2 cellular contexts compared by ENCODE assay signal in the genomic region with DNA sequence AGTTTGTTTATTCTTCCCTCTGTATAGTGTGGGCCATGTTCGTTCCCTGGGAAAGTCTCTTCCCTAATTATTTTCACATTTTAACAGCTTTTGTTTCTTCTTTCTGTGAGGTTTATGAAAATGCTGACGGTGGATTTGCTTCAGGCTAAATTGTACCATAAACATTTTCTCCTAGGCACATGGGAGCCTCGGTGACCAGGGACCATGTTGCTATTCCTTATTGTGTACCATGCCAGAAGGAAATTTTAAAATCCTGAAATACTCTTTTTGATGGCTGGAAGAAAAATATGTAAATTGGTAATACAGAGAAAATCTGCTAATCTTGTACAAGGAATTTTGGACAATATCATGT.
TF ChIP-seq lines count a peak whose summit lies in the region.

No MANE protein-coding gene starts in this region.

TF ChIP-seq in GM23338, 12 proteins besides CTCF, POLR2A, EP300 and RAD21 (continued from another document):
- TF ChIP-seq, protein P1, sequence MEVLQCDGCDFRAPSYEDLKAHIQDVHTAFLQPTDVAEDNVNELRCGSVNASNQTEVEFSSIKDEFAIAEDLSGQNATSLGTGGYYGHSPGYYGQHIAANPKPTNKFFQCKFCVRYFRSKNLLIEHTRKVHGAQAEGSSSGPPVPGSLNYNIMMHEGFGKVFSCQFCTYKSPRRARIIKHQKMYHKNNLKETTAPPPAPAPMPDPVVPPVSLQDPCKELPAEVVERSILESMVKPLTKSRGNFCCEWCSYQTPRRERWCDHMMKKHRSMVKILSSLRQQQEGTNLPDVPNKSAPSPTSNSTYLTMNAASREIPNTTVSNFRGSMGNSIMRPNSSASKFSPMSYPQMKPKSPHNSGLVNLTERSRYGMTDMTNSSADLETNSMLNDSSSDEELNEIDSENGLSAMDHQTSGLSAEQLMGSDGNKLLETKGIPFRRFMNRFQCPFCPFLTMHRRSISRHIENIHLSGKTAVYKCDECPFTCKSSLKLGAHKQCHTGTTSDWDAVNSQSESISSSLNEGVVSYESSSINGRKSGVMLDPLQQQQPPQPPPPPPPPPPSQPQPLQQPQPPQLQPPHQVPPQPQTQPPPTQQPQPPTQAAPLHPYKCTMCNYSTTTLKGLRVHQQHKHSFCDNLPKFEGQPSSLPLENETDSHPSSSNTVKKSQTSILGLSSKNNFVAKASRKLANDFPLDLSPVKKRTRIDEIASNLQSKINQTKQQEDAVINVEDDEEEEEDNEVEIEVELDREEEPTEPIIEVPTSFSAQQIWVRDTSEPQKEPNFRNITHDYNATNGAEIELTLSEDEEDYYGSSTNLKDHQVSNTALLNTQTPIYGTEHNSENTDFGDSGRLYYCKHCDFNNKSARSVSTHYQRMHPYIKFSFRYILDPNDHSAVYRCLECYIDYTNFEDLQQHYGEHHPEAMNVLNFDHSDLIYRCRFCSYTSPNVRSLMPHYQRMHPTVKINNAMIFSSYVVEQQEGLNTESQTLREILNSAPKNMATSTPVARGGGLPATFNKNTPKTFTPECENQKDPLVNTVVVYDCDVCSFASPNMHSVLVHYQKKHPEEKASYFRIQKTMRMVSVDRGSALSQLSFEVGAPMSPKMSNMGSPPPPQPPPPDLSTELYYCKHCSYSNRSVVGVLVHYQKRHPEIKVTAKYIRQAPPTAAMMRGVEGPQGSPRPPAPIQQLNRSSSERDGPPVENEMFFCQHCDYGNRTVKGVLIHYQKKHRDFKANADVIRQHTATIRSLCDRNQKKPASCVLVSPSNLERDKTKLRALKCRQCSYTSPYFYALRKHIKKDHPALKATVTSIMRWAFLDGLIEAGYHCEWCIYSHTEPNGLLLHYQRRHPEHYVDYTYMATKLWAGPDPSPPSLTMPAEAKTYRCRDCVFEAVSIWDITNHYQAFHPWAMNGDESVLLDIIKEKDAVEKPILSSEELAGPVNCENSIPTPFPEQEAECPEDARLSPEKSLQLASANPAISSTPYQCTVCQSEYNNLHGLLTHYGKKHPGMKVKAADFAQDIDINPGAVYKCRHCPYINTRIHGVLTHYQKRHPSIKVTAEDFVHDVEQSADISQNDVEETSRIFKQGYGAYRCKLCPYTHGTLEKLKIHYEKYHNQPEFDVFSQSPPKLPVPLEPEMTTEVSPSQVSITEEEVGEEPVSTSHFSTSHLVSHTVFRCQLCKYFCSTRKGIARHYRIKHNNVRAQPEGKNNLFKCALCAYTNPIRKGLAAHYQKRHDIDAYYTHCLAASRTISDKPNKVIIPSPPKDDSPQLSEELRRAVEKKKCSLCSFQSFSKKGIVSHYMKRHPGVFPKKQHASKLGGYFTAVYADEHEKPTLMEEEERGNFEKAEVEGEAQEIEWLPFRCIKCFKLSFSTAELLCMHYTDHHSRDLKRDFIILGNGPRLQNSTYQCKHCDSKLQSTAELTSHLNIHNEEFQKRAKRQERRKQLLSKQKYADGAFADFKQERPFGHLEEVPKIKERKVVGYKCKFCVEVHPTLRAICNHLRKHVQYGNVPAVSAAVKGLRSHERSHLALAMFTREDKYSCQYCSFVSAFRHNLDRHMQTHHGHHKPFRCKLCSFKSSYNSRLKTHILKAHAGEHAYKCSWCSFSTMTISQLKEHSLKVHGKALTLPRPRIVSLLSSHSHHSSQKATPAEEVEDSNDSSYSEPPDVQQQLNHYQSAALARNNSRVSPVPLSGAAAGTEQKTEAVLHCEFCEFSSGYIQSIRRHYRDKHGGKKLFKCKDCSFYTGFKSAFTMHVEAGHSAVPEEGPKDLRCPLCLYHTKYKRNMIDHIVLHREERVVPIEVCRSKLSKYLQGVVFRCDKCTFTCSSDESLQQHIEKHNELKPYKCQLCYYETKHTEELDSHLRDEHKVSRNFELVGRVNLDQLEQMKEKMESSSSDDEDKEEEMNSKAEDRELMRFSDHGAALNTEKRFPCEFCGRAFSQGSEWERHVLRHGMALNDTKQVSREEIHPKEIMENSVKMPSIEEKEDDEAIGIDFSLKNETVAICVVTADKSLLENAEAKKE (CRISPR knock-in tag; IDR thresholded peaks at IDR 0.05): no peak
- TF ChIP-seq JUNB (IDR thresholded peaks at IDR 0.05; ENCODE audit: unreplicated experiment) (no peak), EZH2phosphoT487 (IDR thresholded peaks at IDR 0.05; ENCODE audit: unreplicated experiment) (no peak), ZNF114 (CRISPR knock-in tag; IDR thresholded peaks at IDR 0.05) (no peak), STAT1 (IDR thresholded peaks at IDR 0.05; ENCODE audit: unreplicated experiment) (no peak), REST (IDR thresholded peaks at IDR 0.05; ENCODE audit: unreplicated experiment) (no peak), ZNF331 (CRISPR knock-in tag; IDR thresholded peaks at IDR 0.05; ENCODE audit: low read depth) (no peak), NANOG (IDR thresholded peaks at IDR 0.05; ENCODE audit: borderline replicate concordance) (no peak)
- TF ChIP-seq, protein P2, sequence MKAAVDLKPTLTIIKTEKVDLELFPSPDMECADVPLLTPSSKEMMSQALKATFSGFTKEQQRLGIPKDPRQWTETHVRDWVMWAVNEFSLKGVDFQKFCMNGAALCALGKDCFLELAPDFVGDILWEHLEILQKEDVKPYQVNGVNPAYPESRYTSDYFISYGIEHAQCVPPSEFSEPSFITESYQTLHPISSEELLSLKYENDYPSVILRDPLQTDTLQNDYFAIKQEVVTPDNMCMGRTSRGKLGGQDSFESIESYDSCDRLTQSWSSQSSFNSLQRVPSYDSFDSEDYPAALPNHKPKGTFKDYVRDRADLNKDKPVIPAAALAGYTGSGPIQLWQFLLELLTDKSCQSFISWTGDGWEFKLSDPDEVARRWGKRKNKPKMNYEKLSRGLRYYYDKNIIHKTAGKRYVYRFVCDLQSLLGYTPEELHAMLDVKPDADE (IDR thresholded peaks at IDR 0.05): no peak
TF ChIP-seq in GM23338: peak in this region for 0.

TF ChIP-seq in GM12891, 5 proteins besides CTCF, POLR2A, EP300 and RAD21 (continued from another document):
- TF ChIP-seq PAX5 (IDR thresholded peaks at IDR 0.05; ENCODE audit: insufficient read depth, low read length, severe bottlenecking) (no peak), SPI1 (IDR thresholded peaks at IDR 0.05; ENCODE audit: low read depth, low read length) (no peak), TAF1 (IDR thresholded peaks at IDR 0.05; ENCODE audit: low read depth, low read length) (no peak)
